In genomic region chr16:29382070-29382469, GRCh38 we compare ENCODE assay signal across 9 cellular contexts. TPM values are rescaled to one million over a fixed set of nuclear protein-coding genes. Genes with fewer than 3 reads are reported as not detected.
A peak's percentile ranks its signal among the peaks of the same experiment; 100 is the strongest.
DNase-seq lines count a peak whose midpoint lies in the region; ATAC-seq and TF ChIP-seq lines count a peak whose summit lies in the region.
"Not testable (repeated sequence)": the region's sequence is repeated elsewhere in the genome, so short reads cannot be mapped to it uniquely, and the experiment has no call there.
"Had no signal": no experiment of that assay in that cellular context is flagged by ENCODE, and none has a peak within 500 bp of the region (broad histone marks: within the 10 kb centered on the region; RNA-seq: fewer than 3 reads in every experiment).

No MANE protein-coding gene starts in this region.

- not testable (repeated sequence) for H3K9me3 ChIP-seq in CD4-positive, CD25-positive, alpha-beta regulatory T cell (ENCODE audit: control insufficient read depth in 2 of 2, low read length in 2 of 2); OCI-LY1 (ENCODE audit: low read length)

- H3K9ac ChIP-seq in OCI-LY1 (ENCODE audit: low read length) = not testable (repeated sequence)

- H3K4me3 ChIP-seq in CD4-positive, CD25-positive, alpha-beta regulatory T cell (ENCODE audit: low read depth, low read length) = not testable (repeated sequence)
- H3K4me3 ChIP-seq in OCI-LY1 (ENCODE audit: low read depth, low read length, poor library complexity, severe bottlenecking) = peak overlapping the region; percentile 29

- not testable (repeated sequence) for H3K27me3 ChIP-seq in CD4-positive, CD25-positive, alpha-beta regulatory T cell (ENCODE audit: control insufficient read depth, insufficient read depth, low read length); OCI-LY1 (ENCODE audit: insufficient read depth, low read length)

- H3K4me1 Mint-ChIP-seq in CD4-positive, CD25-positive, alpha-beta regulatory T cell; T-helper 2 cell treated with Interferon-gamma antibody and Interleukin-4, amounts not matched to agents 5 μg/mL and 100 μg/mL, for 36 hours (ENCODE audit: low read depth); immature natural killer cell: not testable (repeated sequence)

- H3K27me3 Mint-ChIP-seq in CD4-positive, CD25-positive, alpha-beta regulatory T cell; T-helper 2 cell treated with Interferon-gamma antibody and Interleukin-4, amounts not matched to agents 5 μg/mL and 100 μg/mL, for 36 hours (ENCODE audit: low read depth): not testable (repeated sequence)
- H3K27me3 Mint-ChIP-seq in immature natural killer cell (ENCODE audit: low read depth in 3 of 3) = peaks cover 0 to 11% (median 5%) of the 10 kb centered on the region in 3 donors

- ATAC-seq in CD4-positive, CD25-positive, alpha-beta regulatory T cell (ENCODE audit: low read depth in 2 of 2) = not testable (repeated sequence)

- not testable (repeated sequence) for H3K4me3 Mint-ChIP-seq in CD4-positive, CD25-positive, alpha-beta regulatory T cell; T-helper 2 cell treated with Interferon-gamma antibody and Interleukin-4, amounts not matched to agents 5 μg/mL and 100 μg/mL, for 36 hours
- peak overlapping the region in 1 of 5 donors; percentile 43 for H3K4me3 Mint-ChIP-seq in immature natural killer cell

- H2AFZ ChIP-seq in OCI-LY1 (ENCODE audit: low read length) = not testable (repeated sequence)

- H3K4me1 ChIP-seq in CD4-positive, CD25-positive, alpha-beta regulatory T cell (ENCODE audit: control insufficient read depth, insufficient read depth, low read length, poor library complexity, severe bottlenecking); OCI-LY1 (ENCODE audit: insufficient read depth, low read length, severe bottlenecking): not testable (repeated sequence)

- H3K9me3 Mint-ChIP-seq in CD4-positive, CD25-positive, alpha-beta regulatory T cell; T-helper 2 cell treated with Interferon-gamma antibody and Interleukin-4, amounts not matched to agents 5 μg/mL and 100 μg/mL, for 36 hours; immature natural killer cell: not testable (repeated sequence)

- not testable (repeated sequence) for H4K20me1 ChIP-seq in OCI-LY1 (ENCODE audit: insufficient read depth, low read length)

- not testable (repeated sequence) for H3K9me2 ChIP-seq in OCI-LY1 (ENCODE audit: low read depth, low read length)

- peak in 2 of 3 donors; percentile 20 to 44 for DNase-seq in CD4-positive, CD25-positive, alpha-beta regulatory T cell
- DNase-seq in T-helper 2 cell treated with Interferon-gamma antibody and Interleukin-4, amounts not matched to agents 5 μg/mL and 100 μg/mL, for 36 hours (ENCODE audit: low spot score) = peak; percentile 5
- peak; percentile 4 to 11 for DNase-seq in activated CD4-positive, alpha-beta T cell treated with anti-CD3 and anti-CD28 coated beads, Interleukin-2, amount 50 U/mL, for 4 hours
- DNase-seq in activated T-cell treated with anti-CD3 and anti-CD28 coated beads for 48 hours (ENCODE audit: low read depth) (peak; percentile 3), immature natural killer cell (peak; percentile 47 to 86 (median 58))
- DNase-seq in activated gamma-delta T cell treated with anti-CD3 and anti-CD28 coated beads, Interleukin-2, amount 50 U/mL, for 16 hours (ENCODE audit: low read depth) = peak; percentile 14
- peak; percentile 1 for DNase-seq in stimulated activated CD8-positive, alpha-beta memory T cell treated with anti-CD3 and anti-CD28 coated beads, Interleukin-15, amount 100 ng/mL, for 1 hour (ENCODE audit: low read depth)

- not testable (repeated sequence) for TF ChIP-seq CTCF in OCI-LY1 (IDR thresholded peaks at IDR 0.05; ENCODE audit: low read length)

- not testable (repeated sequence) for H3K36me3 Mint-ChIP-seq in CD4-positive, CD25-positive, alpha-beta regulatory T cell; T-helper 2 cell treated with Interferon-gamma antibody and Interleukin-4, amounts not matched to agents 5 μg/mL and 100 μg/mL, for 36 hours (ENCODE audit: low read depth); immature natural killer cell

- not testable (repeated sequence) for H3F3A ChIP-seq in OCI-LY1 (ENCODE audit: insufficient read depth, low read length)

- H3K36me3 ChIP-seq in CD4-positive, CD25-positive, alpha-beta regulatory T cell (ENCODE audit: control insufficient read depth, insufficient read depth, low read length); OCI-LY1 (ENCODE audit: insufficient read depth, low read length): not testable (repeated sequence)

- not testable (repeated sequence) for H3K79me2 ChIP-seq in OCI-LY1 (ENCODE audit: insufficient read depth, low read length)

- H3K27ac ChIP-seq in CD4-positive, CD25-positive, alpha-beta regulatory T cell (ENCODE audit: insufficient read depth, low read length, poor library complexity, severe bottlenecking) = not testable (repeated sequence)
- peak overlapping the region; percentile 82 for H3K27ac ChIP-seq in OCI-LY1 (ENCODE audit: low read depth, low read length, poor library complexity, severe bottlenecking)

- H3K4me2 ChIP-seq in OCI-LY1 (ENCODE audit: low read length) = not testable (repeated sequence)

- H3K27ac Mint-ChIP-seq in CD4-positive, CD25-positive, alpha-beta regulatory T cell; T-helper 2 cell treated with Interferon-gamma antibody and Interleukin-4, amounts not matched to agents 5 μg/mL and 100 μg/mL, for 36 hours: not testable (repeated sequence)
- H3K27ac Mint-ChIP-seq in immature natural killer cell = peak overlapping the region in 3 of 6 donors; percentile 45 to 86 (median 81)

RNA-seq across cellular contexts. Expression of gene NPIPB11, which starts 24.4 kb away (rescaled TPM):
- total RNA-seq in CD4-positive, CD25-positive, alpha-beta regulatory T cell = 1.8 TPM
- under 1 TPM; 0.21 to 0.32 (median 0.27) TPM for polyA plus RNA-seq in CD4-positive, CD25-positive, alpha-beta regulatory T cell
- under 1 TPM; 0.06 to 0.62 (median 0.22) TPM for polyA plus RNA-seq in immature natural killer cell
- total RNA-seq: A172 had no signal

Comparison
In these comparisons a context has a peak if more than half of its experiments do, and no peak if none do; other contexts are left out.
1. DNase-seq: peak in every context shown above with its lines; median percentile 58 in immature natural killer cell; 32 in CD4-positive, CD25-positive, alpha-beta regulatory T cell; 14 in activated gamma-delta T cell treated with anti-CD3 and anti-CD28 coated beads, Interleukin-2, amount 50 U/mL, for 16 hours; 8 in activated CD4-positive, alpha-beta T cell treated with anti-CD3 and anti-CD28 coated beads, Interleukin-2, amount 50 U/mL, for 4 hours; 5 in T-helper 2 cell treated with Interferon-gamma antibody and Interleukin-4, amounts not matched to agents 5 μg/mL and 100 μg/mL, for 36 hours; 3 in activated T-cell treated with anti-CD3 and anti-CD28 coated beads for 48 hours; 1 in stimulated activated CD8-positive, alpha-beta memory T cell treated with anti-CD3 and anti-CD28 coated beads, Interleukin-15, amount 100 ng/mL, for 1 hour.